8 cellular contexts compared by ENCODE assay signal in the genomic region with DNA sequence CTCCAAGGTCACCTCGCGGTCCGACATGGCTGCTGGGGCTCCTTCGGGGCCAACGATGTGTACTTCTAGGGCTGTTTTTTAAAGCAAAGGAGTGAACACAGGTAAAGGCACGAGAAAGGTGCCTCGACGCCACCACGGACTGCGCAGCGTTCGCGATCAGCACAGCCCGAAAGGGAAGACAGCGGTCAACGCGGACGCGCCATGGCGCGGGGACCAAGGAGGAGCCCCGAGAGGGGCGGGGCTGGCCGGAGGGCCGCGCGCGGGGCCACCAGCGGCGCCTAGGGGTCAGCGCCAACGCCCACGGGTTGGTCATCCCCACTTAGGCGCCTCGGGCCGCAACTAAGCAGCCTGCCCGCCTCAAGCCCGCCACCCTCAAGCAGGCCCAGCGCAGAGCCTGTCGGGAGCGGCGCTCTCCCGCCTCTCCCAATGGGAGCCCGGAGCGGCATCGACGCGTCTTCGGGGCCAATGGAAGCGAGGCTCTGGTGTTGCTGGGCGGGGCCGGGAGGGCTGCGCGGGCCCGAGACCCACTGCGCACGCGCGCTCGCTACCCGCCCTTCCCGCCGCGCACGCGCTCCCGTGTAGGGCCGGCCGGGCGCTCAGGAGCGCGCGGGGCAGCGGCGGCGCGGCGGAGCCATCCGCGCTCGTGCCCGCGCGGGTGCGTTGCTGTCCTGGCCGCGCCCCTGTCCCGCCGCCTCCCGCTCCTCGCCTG. TPM values are rescaled to one million over a fixed set of nuclear protein-coding genes. Genes with fewer than 3 reads are reported as not detected.
A peak's percentile ranks its signal among the peaks of the same experiment; 100 is the strongest.
DNase-seq lines count a peak whose midpoint lies in the region; ATAC-seq and TF ChIP-seq lines count a peak whose summit lies in the region.

A gene with protein sequence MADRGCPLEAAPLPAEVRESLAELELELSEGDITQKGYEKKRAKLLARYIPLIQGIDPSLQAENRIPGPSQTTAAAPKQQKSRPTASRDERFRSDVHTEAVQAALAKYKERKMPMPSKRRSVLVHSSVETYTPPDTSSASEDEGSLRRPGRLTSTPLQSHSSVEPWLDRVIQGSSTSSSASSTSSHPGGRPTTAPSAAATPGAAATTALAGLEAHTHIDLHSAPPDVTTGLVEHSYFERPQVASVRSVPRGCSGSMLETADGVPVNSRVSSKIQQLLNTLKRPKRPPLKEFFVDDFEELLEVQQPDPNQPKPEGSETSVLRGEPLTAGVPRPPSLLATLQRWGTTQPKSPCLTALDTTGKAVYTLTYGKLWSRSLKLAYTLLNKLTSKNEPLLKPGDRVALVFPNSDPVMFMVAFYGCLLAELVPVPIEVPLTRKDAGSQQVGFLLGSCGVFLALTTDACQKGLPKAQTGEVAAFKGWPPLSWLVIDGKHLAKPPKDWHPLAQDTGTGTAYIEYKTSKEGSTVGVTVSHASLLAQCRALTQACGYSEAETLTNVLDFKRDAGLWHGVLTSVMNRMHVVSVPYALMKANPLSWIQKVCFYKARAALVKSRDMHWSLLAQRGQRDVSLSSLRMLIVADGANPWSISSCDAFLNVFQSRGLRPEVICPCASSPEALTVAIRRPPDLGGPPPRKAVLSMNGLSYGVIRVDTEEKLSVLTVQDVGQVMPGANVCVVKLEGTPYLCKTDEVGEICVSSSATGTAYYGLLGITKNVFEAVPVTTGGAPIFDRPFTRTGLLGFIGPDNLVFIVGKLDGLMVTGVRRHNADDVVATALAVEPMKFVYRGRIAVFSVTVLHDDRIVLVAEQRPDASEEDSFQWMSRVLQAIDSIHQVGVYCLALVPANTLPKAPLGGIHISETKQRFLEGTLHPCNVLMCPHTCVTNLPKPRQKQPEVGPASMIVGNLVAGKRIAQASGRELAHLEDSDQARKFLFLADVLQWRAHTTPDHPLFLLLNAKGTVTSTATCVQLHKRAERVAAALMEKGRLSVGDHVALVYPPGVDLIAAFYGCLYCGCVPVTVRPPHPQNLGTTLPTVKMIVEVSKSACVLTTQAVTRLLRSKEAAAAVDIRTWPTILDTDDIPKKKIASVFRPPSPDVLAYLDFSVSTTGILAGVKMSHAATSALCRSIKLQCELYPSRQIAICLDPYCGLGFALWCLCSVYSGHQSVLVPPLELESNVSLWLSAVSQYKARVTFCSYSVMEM (N-terminal part only) (plus strand): TSS at position 577 of the 709 bp plus-strand sequence. CDS start 241 bp downstream, outside the sequence.

- peaks cover 28 to 35% of the 10 kb centered on the region in 2 donors for H3K4me1 Mint-ChIP-seq in natural killer cell treated with Interleukin-12 subunit alpha and Interleukin-12 subunit beta and Interleukin-15 and Interleukin-18, amount 100 ng/mL, for 72 hours (ENCODE audit: low read depth in 2 of 2)

- H3K4me1 ChIP-seq in ES-I3 (ENCODE audit: insufficient read depth, low read length) (peaks cover 7% of the 10 kb centered on the region), HAP-1 (peaks cover 16% of the 10 kb centered on the region)

- peak; percentile 97 to 98 for ATAC-seq in natural killer cell treated with Interleukin-12 subunit alpha and Interleukin-12 subunit beta and Interleukin-15 and Interleukin-18, amount 100 ng/mL, for 72 hours

- H3K9me3 ChIP-seq in ES-I3 (ENCODE audit: control insufficient read depth, insufficient read depth, low read length), result no peaks in the 10 kb centered on the region
- H3K9me3 ChIP-seq in HAP-1, result no peaks in the 10 kb centered on the region
- no peaks in the 10 kb centered on the region for H3K9me3 ChIP-seq in MG63

- H3K9ac ChIP-seq in ES-I3 (ENCODE audit: low read depth, low read length), result peak within 1 kb of the TSS; percentile 97

- no peaks in the 10 kb centered on the region for H3K36me3 ChIP-seq in ES-I3 (ENCODE audit: insufficient read depth, low read length)
- H3K36me3 ChIP-seq in HAP-1 (replicated peaks), result peaks cover 17% of the 10 kb centered on the region
- peaks cover 19% of the 10 kb centered on the region for H3K36me3 ChIP-seq in MG63

- DNase-seq in HAP-1 (ENCODE audit: low spot score in 2 of 2), result peak; percentile 95
- peak; percentile 99 for DNase-seq in MG63
- DNase-seq in SHP77 (lab: John Stamatoyannopoulos, UW), result peak; percentile 90 to 95
- DNase-seq in activated effector memory CD4-positive, alpha-beta T cell treated with Interleukin-2 at 50 U/mL for 16 hours, result peak; percentile 92
- peak; percentile 97 for DNase-seq in fibroblast of pulmonary artery (ENCODE audit: low read depth)
- DNase-seq in natural killer cell treated with Interleukin-12 subunit alpha and Interleukin-12 subunit beta and Interleukin-15 and Interleukin-18, amount 100 ng/mL, for 72 hours (ENCODE audit: low spot score), result peak; percentile 98
- DNase-seq in stimulated activated naive CD4-positive, alpha-beta T cell treated with Interleukin-2 at 50 U/mL for 16 hours (lab: John Stamatoyannopoulos, UW), result peak; percentile 93

- peaks cover 3% of the 10 kb centered on the region for H3K36me3 Mint-ChIP-seq in natural killer cell treated with Interleukin-12 subunit alpha and Interleukin-12 subunit beta and Interleukin-15 and Interleukin-18, amount 100 ng/mL, for 72 hours

- H3K27me3 Mint-ChIP-seq in natural killer cell treated with Interleukin-12 subunit alpha and Interleukin-12 subunit beta and Interleukin-15 and Interleukin-18, amount 100 ng/mL, for 72 hours, result no peaks in the 10 kb centered on the region

- H3K4me3 ChIP-seq in HAP-1 (peak within 1 kb of the TSS; percentile 70), MG63 (peak within 1 kb of the TSS; percentile 83), fibroblast of pulmonary artery (replicated peaks; ENCODE audit: low read depth, low read length) (peak within 1 kb of the TSS; percentile 77)

- in situ Hi-C loops in HAP-1 (cut with MboI; ENCODE audit: low sequenced_read_pairs), result no loop called here

- peak within 1 kb of the TSS; percentile 94 for H3K4me3 Mint-ChIP-seq in natural killer cell treated with Interleukin-12 subunit alpha and Interleukin-12 subunit beta and Interleukin-15 and Interleukin-18, amount 100 ng/mL, for 72 hours

- H3K27me3 ChIP-seq in HAP-1 (ENCODE audit: low read depth) (no peaks in the 10 kb centered on the region), MG63 (no peaks in the 10 kb centered on the region)

- peak within 1 kb of the TSS; percentile 87 to 90 for H3K27ac Mint-ChIP-seq in natural killer cell treated with Interleukin-12 subunit alpha and Interleukin-12 subunit beta and Interleukin-15 and Interleukin-18, amount 100 ng/mL, for 72 hours

- no peaks in the 10 kb centered on the region for H3K9me3 Mint-ChIP-seq in natural killer cell treated with Interleukin-12 subunit alpha and Interleukin-12 subunit beta and Interleukin-15 and Interleukin-18, amount 100 ng/mL, for 72 hours

- no peak for TF ChIP-seq CTCF in fibroblast of pulmonary artery (IDR thresholded peaks at IDR 0.05; ENCODE audit: low read length, missing control alignments)

RNA-seq across cellular contexts. Expression of the gene that starts here (rescaled TPM):
- 15.9 and 32.1 TPM in 2 replicates for total RNA-seq in MG63 (2014; rRNA removed; shearing (Covaris generic); ENCODE audit: low replicate concordance)
- total RNA-seq in natural killer cell treated with Interleukin-12 subunit alpha and Interleukin-12 subunit beta and Interleukin-15 and Interleukin-18, amount 100 ng/mL, for 72 hours, result 10 to 100 TPM; 39.4 to 71.6 TPM

Comparison
In these comparisons a context has a peak if more than half of its experiments do, and no peak if none do; other contexts are left out.
1. Peak in every context shown above with its lines: DNase-seq, ATAC-seq and H3K4me3 ChIP-seq.